In genomic region chr2:144170172-144170571, GRCh38 we compare ENCODE assay signal across 1 cellular context.
TF ChIP-seq lines count a peak whose summit lies in the region.

No MANE protein-coding gene starts in this region.

TF ChIP-seq in H1, 55 proteins besides CTCF, POLR2A, EP300 and RAD21 (continued from another document):
- no peak for TF ChIP-seq TAF1 (IDR thresholded peaks at IDR 0.05; ENCODE audit: low read depth, low read length)
- no peak for TF ChIP-seq RBBP5 (IDR thresholded peaks at IDR 0.05; ENCODE audit: borderline replicate concordance, low read depth, low read length)
- no peak for TF ChIP-seq CREB1 (IDR thresholded peaks at IDR 0.05)
- TF ChIP-seq SIRT6 (IDR thresholded peaks at IDR 0.05; ENCODE audit: low read length) = no peak
